ENCODE assay signal across 24 cellular contexts in the genomic region with DNA sequence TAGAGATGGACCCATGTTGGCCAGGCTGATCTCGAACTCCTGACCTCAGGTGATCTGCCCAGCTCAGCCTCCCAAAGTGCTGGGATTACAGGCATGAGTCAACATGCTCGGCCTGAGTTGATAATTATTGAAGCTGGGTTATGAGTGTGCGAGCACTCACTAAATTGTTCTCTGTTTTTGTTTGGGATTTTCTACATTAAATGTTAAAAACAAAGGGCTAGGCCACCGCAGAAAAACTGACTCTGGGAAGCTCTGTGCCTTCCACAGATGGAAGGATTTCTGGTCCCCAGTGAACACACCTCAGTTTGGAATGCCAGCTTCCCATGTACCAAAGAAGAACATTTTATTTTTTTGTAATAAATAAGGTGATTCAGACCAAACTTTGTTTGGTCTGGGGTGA.
"Had no signal": no experiment of that assay in that cellular context is flagged by ENCODE, and none has a peak within 500 bp of the region (broad histone marks: within the 10 kb centered on the region; RNA-seq: fewer than 3 reads in every experiment).

No MANE protein-coding gene starts in this region.

- ATAC-seq: activated naive CD8-positive, alpha-beta T cell treated with anti-CD3 and anti-CD28 coated beads, Interleukin-2, amount 50 U/mL, for 24 hours; Panc1 had no signal

- H3K27me3 Mint-ChIP-seq: activated B cell treated with CpG ODN at 0.5 μM for 24 hours; activated CD4-positive, alpha-beta memory T cell treated with anti-CD3 and anti-CD28 coated beads, Interleukin-2, amount 10 ng/mL, durations not matched to agents 7 days and 5 days; activated naive CD8-positive, alpha-beta T cell treated with anti-CD3 and anti-CD28 coated beads, Interleukin-2, amount 50 U/mL, for 24 hours had no signal

- H3K4me3 ChIP-seq: ascending aorta, cardiac muscle cell had no signal

- H3K4me3 Mint-ChIP-seq: activated B cell treated with CpG ODN at 0.5 μM for 24 hours; activated CD4-positive, alpha-beta memory T cell treated with anti-CD3 and anti-CD28 coated beads, Interleukin-2, amount 10 ng/mL, durations not matched to agents 7 days and 5 days; activated naive CD8-positive, alpha-beta T cell treated with anti-CD3 and anti-CD28 coated beads, Interleukin-2, amount 50 U/mL, for 24 hours; T-helper 1 cell treated with Interleukin-12 subunit alpha and Interleukin-12 subunit beta and Interleukin-4 antibody, amounts not matched to agents 30 μg/mL and 1 μg/mL, for 36 hours had no signal

- H3K9me3 Mint-ChIP-seq: activated B cell treated with CpG ODN at 0.5 μM for 24 hours; activated CD4-positive, alpha-beta memory T cell treated with anti-CD3 and anti-CD28 coated beads, Interleukin-2, amount 10 ng/mL, durations not matched to agents 7 days and 5 days; activated naive CD8-positive, alpha-beta T cell treated with anti-CD3 and anti-CD28 coated beads, Interleukin-2, amount 50 U/mL, for 24 hours; T-helper 1 cell treated with Interleukin-12 subunit alpha and Interleukin-12 subunit beta and Interleukin-4 antibody, amounts not matched to agents 30 μg/mL and 1 μg/mL, for 36 hours had no signal

- DNase-seq: activated B cell treated with CpG ODN at 0.5 μM for 24 hours; activated CD4-positive, alpha-beta memory T cell treated with anti-CD3 and anti-CD28 coated beads, Interleukin-2, amount 10 ng/mL, durations not matched to agents 7 days and 5 days; activated CD4-positive, alpha-beta T cell treated with anti-CD3 and anti-CD28 coated beads for 1 hour; activated CD4-positive, alpha-beta T cell treated with anti-CD3 and anti-CD28 coated beads, Interleukin-2, amount 50 U/mL, for 1 hour; activated CD8-positive, alpha-beta memory T cell treated with anti-CD3 and anti-CD28 coated beads, Interleukin-2, amount 50 U/mL, for 48 hours; activated naive CD4-positive, alpha-beta T cell treated with anti-CD3 and anti-CD28 coated beads, Interleukin-2, amount 50 U/mL, for 16 hours; activated naive CD8-positive, alpha-beta T cell treated with anti-CD3 and anti-CD28 coated beads, Interleukin-2, amount 50 U/mL, for 24 hours; activated T-cell treated with anti-CD3 and anti-CD28 coated beads, Interleukin-2, amount 50 U/mL, for 1 hour; amniotic stem cell; brain microvascular endothelial cell; Karpas-422; NCI-H1105 treated with DMSO at 0.1 percent for 48 hours; NCI-H2029; NCI-H2107; NCI-H2171 treated with DMSO at 0.1 percent for 48 hours; NCI-H345; NCI-H510A; NCI-H526 treated with DMSO at 0.1 percent for 48 hours; NCI-H82; SHP77 treated with DMSO at 0.1 percent for 48 hours had no signal

- H3K27me3 ChIP-seq: ascending aorta, brain microvascular endothelial cell, cardiac muscle cell had no signal

- H3K27ac Mint-ChIP-seq: activated B cell treated with CpG ODN at 0.5 μM for 24 hours had no signal

- H3K27ac ChIP-seq: ascending aorta, brain microvascular endothelial cell, cardiac muscle cell had no signal

- H3K9me3 ChIP-seq: ascending aorta had no signal
